ENCODE assay signal across 22 cellular contexts in genomic region chr2:32711908-32712307, GRCh38.
A peak's percentile ranks its signal among the peaks of the same experiment; 100 is the strongest.
DNase-seq lines count a peak whose midpoint lies in the region; ATAC-seq, FAIRE-seq and TF ChIP-seq lines count a peak whose summit lies in the region.
"Had no signal": no experiment of that assay in that cellular context is flagged by ENCODE, and none has a peak within 500 bp of the region (broad histone marks: within the 10 kb centered on the region; RNA-seq: fewer than 3 reads in every experiment).

No MANE protein-coding gene starts in this region.

- H3K56ac ChIP-seq in mesendoderm (ENCODE audit: low read length): no peak overlapping the region

- BruUV-seq in PC-3 (replicated peaks; lab: Mats Ljungman, UMichigan): no TSS peak

- H2BK120ac ChIP-seq in mesendoderm (ENCODE audit: low read depth, low read length): no peak overlapping the region

- peaks cover 14% of the 10 kb centered on the region for H3K4me1 ChIP-seq in PC-3 (ENCODE audit: insufficient read depth, low read length)
- H3K4me1 ChIP-seq in astrocyte (ENCODE audit: insufficient read depth, low read length): peaks cover 10% of the 10 kb centered on the region
- peaks cover 0 to 4% of the 10 kb centered on the region in 2 donors for H3K4me1 ChIP-seq in left lung
- no peaks in the 10 kb centered on the region for H3K4me1 ChIP-seq in mesendoderm (ENCODE audit: control insufficient read depth, low read depth, low read length)
- H3K4me1 ChIP-seq: SJCRH30 had no signal

- no peak overlapping the region for H3K27ac Mint-ChIP-seq in astrocyte (ENCODE audit: unreplicated experiment)
- H3K27ac Mint-ChIP-seq: B cell; CD4-positive, CD25-positive, alpha-beta regulatory T cell had no signal

- H2BK5ac ChIP-seq in mesendoderm (ENCODE audit: low read length): no peak overlapping the region

- H3K27ac ChIP-seq in C4-2B (peak overlapping the region; percentile 22; the same call in 1 of the 2 replicates), PC-3 (ENCODE audit: low read length) (no peak overlapping the region), astrocyte (ENCODE audit: low read depth, low read length) (no peak overlapping the region), left lung (no peak overlapping the region), mesendoderm (ENCODE audit: low read depth, low read length) (no peak overlapping the region)
- H3K27ac ChIP-seq: KMS-11, SJCRH30 had no signal

- H3K18ac ChIP-seq in mesendoderm (ENCODE audit: low read length): no peak overlapping the region

- intact Hi-C loops in PC-3 (cut with micrococcal nuclease) (loop anchor here (2.0 kb wide), 2 partner anchors 21 to 41 kb away; no protein-coding TSS in a partner anchor), left lung (cut with DNase I) (no loop called here)

- no peak overlapping the region for H3K9ac ChIP-seq in PC-3 (ENCODE audit: low read length)
- no peak overlapping the region for H3K9ac ChIP-seq in astrocyte (ENCODE audit: low read length)
- no peak overlapping the region for H3K9ac ChIP-seq in mesendoderm (ENCODE audit: low read length)
- H3K9ac ChIP-seq: KMS-11 had no signal

- H3K27me3 ChIP-seq in PC-3 (ENCODE audit: low read length): no peaks in the 10 kb centered on the region
- H3K27me3 ChIP-seq in astrocyte (ENCODE audit: insufficient read depth, low read length): no peaks in the 10 kb centered on the region
- no peaks in the 10 kb centered on the region for H3K27me3 ChIP-seq in left lung
- H3K27me3 ChIP-seq in mesendoderm (ENCODE audit: insufficient read depth, low read length, poor library complexity): no peaks in the 10 kb centered on the region
- H3K27me3 ChIP-seq: SJCRH30 had no signal

- H3K4me3 Mint-ChIP-seq in astrocyte (ENCODE audit: unreplicated experiment): no peak overlapping the region
- H3K4me3 Mint-ChIP-seq: B cell; CD4-positive, CD25-positive, alpha-beta regulatory T cell had no signal

- no peaks in the 10 kb centered on the region for H4K20me1 ChIP-seq in PC-3 (ENCODE audit: low read length)
- no peaks in the 10 kb centered on the region for H4K20me1 ChIP-seq in astrocyte (ENCODE audit: insufficient read depth, low read length)

- WGBS in mesendoderm (ENCODE audit: extremely low coverage, insufficient coverage, low lambda C conversion rate): no CpG with 5 or more reads among the region's 4 CpGs

- no peaks in the 10 kb centered on the region for H3K79me1 ChIP-seq in mesendoderm (ENCODE audit: low read length)

- H3K4me3 ChIP-seq in PC-3 (ENCODE audit: low read length) (no peak overlapping the region), astrocyte (ENCODE audit: insufficient read depth, low read depth, low read length) (no peak overlapping the region), left lung (no peak overlapping the region), mesendoderm (ENCODE audit: low read length) (no peak overlapping the region)
- H3K4me3 ChIP-seq: SJCRH30 had no signal

- DNase-seq in PC-3 (no peak), astrocyte (ENCODE audit: low read depth) (no peak), left lung (no peak), mesendoderm (no peak), left lobe of liver (ENCODE audit: low spot score) (no peak)
- DNase-seq in activated CD8-positive, alpha-beta memory T cell treated with anti-CD3 and anti-CD28 coated beads, Interleukin-2, amount 50 U/mL, for 4 hours: no peak
- DNase-seq: CD4-positive, CD25-positive, alpha-beta regulatory T cell; COR-L47; DMS 273 treated with DMSO at 0.1 percent for 48 hours; GF-D8; NCI-H1417 treated with DMSO at 0.1 percent for 48 hours; NCI-H1930; NCI-H345; NCI-H524 treated with DMSO at 0.1 percent for 48 hours; RPMI8226; SJCRH30 had no signal

- H3K4ac ChIP-seq in mesendoderm (ENCODE audit: low read depth, low read length): no peak overlapping the region

- no peak overlapping the region for H2BK15ac ChIP-seq in mesendoderm (replicated peaks; ENCODE audit: low read depth)

- H3K36me3 ChIP-seq in PC-3 (ENCODE audit: low read depth, low read length) (peaks cover 10% of the 10 kb centered on the region; the same call in 1 of the 2 replicates), astrocyte (ENCODE audit: insufficient read depth, low read length) (no peaks in the 10 kb centered on the region), left lung (peaks cover 0 to under 1% of the 10 kb centered on the region in 2 donors), mesendoderm (ENCODE audit: control insufficient read depth, insufficient read depth, low read length) (no peaks in the 10 kb centered on the region)
- H3K36me3 ChIP-seq: SJCRH30 had no signal

- peaks cover 14% of the 10 kb centered on the region for H3K36me3 Mint-ChIP-seq in astrocyte (ENCODE audit: low read depth, unreplicated experiment)

- H3K9me3 ChIP-seq in PC-3 (ENCODE audit: low read length) (no peaks in the 10 kb centered on the region), astrocyte (ENCODE audit: insufficient read depth, low read depth, low read length) (no peaks in the 10 kb centered on the region), left lung (no peaks in the 10 kb centered on the region)
- H3K9me3 ChIP-seq: SJCRH30 had no signal

- no peak overlapping the region for H3K4me2 ChIP-seq in PC-3 (ENCODE audit: low read length)
- peak overlapping the region; percentile 5 for H3K4me2 ChIP-seq in astrocyte (ENCODE audit: low read length)
- no peak overlapping the region for H3K4me2 ChIP-seq in mesendoderm (ENCODE audit: low read length)
- H3K4me2 ChIP-seq: KMS-11 had no signal

- H3K9me2 ChIP-seq in PC-3 (replicated peaks; ENCODE audit: low read length): no peaks in the 10 kb centered on the region

- H3F3A ChIP-seq in PC-3 (ENCODE audit: low read length, unreplicated experiment): no peaks in the 10 kb centered on the region

- peaks cover 16% of the 10 kb centered on the region for H3K4me1 Mint-ChIP-seq in astrocyte (ENCODE audit: low read depth, unreplicated experiment)

- H2AK5ac ChIP-seq in mesendoderm (ENCODE audit: low read length): no peak overlapping the region

- TF ChIP-seq CTCF in C4-2B (conservative IDR thresholded peaks at IDR 0.05) (no peak), PC-3 (conservative IDR thresholded peaks at IDR 0.05; ENCODE audit: low read depth, low read length) (no peak), astrocyte (IDR thresholded peaks at IDR 0.05; ENCODE audit: insufficient read depth, low read depth, low read length) (no peak), left lung (IDR thresholded peaks at IDR 0.05) (no peak)

- ATAC-seq in PC-3 (peak; percentile 54), left lung (peak; percentile 31), left lobe of liver (no peak), HG02623 (IDR thresholded peaks at IDR 0.05; ENCODE audit: unreplicated experiment) (no peak)

- POLR2A ChIA-PET in PC-3 (lab: Charles Lee; ENCODE audit: unreplicated experiment): no interaction called here

- FAIRE-seq in astrocyte (lab: Jason Lieb, UNC): no peak
- FAIRE-seq: GM19239, H1 had no signal

- H2AFZ ChIP-seq in PC-3 (ENCODE audit: low read length) (no peak overlapping the region), astrocyte (ENCODE audit: low read depth, low read length) (no peak overlapping the region)

- no peaks in the 10 kb centered on the region for H3K9me3 Mint-ChIP-seq in astrocyte (ENCODE audit: unreplicated experiment)
- H3K9me3 Mint-ChIP-seq: CD4-positive, CD25-positive, alpha-beta regulatory T cell had no signal

- H4K8ac ChIP-seq in mesendoderm (ENCODE audit: low read depth, low read length): no peak overlapping the region

- CTCF ChIA-PET in PC-3 (lab: Charles Lee): no interaction called here

- H3K79me2 ChIP-seq in PC-3 (ENCODE audit: low read length) (no peaks in the 10 kb centered on the region), astrocyte (ENCODE audit: insufficient read depth, low read length) (no peaks in the 10 kb centered on the region), mesendoderm (ENCODE audit: control insufficient read depth, insufficient read depth, low read length) (no peaks in the 10 kb centered on the region)

- no peaks in the 10 kb centered on the region for H3K27me3 Mint-ChIP-seq in astrocyte (ENCODE audit: low read depth, unreplicated experiment)
- H3K27me3 Mint-ChIP-seq: B cell; CD4-positive, CD25-positive, alpha-beta regulatory T cell had no signal

- H3K23ac ChIP-seq in mesendoderm (ENCODE audit: low read length): no peak overlapping the region

- no peak overlapping the region for H4K5ac ChIP-seq in mesendoderm (ENCODE audit: low read length)

Comparison
In these comparisons a context has a peak if more than half of its experiments do, and no peak if none do; other contexts are left out.
1. ATAC-seq: peak in PC-3 (single experiment) and left lung (single experiment); none in left lobe of liver (single experiment) and HG02623 (single experiment).